1 cellular context compared by ENCODE assay signal in genomic region chr2:74516070-74516633, GRCh38.
TF ChIP-seq lines count a peak whose summit lies in the region.

No MANE protein-coding gene starts in this region.

TF ChIP-seq in endothelial cell of umbilical vein, 7 proteins besides CTCF, POLR2A, EP300 and RAD21:
- no peak for TF ChIP-seq MAX (IDR thresholded peaks at IDR 0.05; ENCODE audit: insufficient read depth, insufficient read length)
- TF ChIP-seq POLR2AphosphoS5 (IDR thresholded peaks at IDR 0.05; ENCODE audit: insufficient read depth, low read depth, low read length) = no peak
- TF ChIP-seq MYC (IDR thresholded peaks at IDR 0.05; ENCODE audit: low read depth, low read length) = no peak
- no peak for TF ChIP-seq GATA2 (IDR thresholded peaks at IDR 0.05; ENCODE audit: insufficient read depth, insufficient read length, low read depth, low read length)
- no peak for TF ChIP-seq JUN (IDR thresholded peaks at IDR 0.05; ENCODE audit: borderline replicate concordance, insufficient read depth, insufficient read length, low read depth)
- TF ChIP-seq EZH2 (IDR thresholded peaks at IDR 0.05; ENCODE audit: borderline replicate concordance, low read depth, low read length, severe bottlenecking) = no peak
- TF ChIP-seq FOS (IDR thresholded peaks at IDR 0.05; ENCODE audit: borderline replicate concordance, insufficient read depth, low read length) = no peak
